Comparison of ENCODE assay signal across 8 cellular contexts in genomic region chr11:66842896-66843775, GRCh38. TPM values are rescaled to one million over a fixed set of nuclear protein-coding genes. Genes with fewer than 3 reads are reported as not detected.
DNase-seq lines count a peak whose midpoint lies in the region; ATAC-seq and TF ChIP-seq lines count a peak whose summit lies in the region.

A gene with protein sequence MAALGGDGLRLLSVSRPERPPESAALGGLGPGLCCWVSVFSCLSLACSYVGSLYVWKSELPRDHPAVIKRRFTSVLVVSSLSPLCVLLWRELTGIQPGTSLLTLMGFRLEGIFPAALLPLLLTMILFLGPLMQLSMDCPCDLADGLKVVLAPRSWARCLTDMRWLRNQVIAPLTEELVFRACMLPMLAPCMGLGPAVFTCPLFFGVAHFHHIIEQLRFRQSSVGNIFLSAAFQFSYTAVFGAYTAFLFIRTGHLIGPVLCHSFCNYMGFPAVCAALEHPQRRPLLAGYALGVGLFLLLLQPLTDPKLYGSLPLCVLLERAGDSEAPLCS (plus strand): TSS chr11:66843441. CDS start chr11:66843456, 15 bp downstream.

- intact Hi-C loops in right cardiac atrium (cut with DNase I): no loop called here
- intact Hi-C loops in aorta (cut with DNase I): loop anchor here in 1 of 2 donors (5.0 kb wide), 1 partner anchor 129 kb away; no protein-coding TSS in a partner anchor

- under 1% methylated on average over 98 of the region's 98 CpGs for WGBS in right cardiac atrium
- 0 to 1% methylated on average over 65 to 98 of the region's 98 CpGs for WGBS in aorta, 2 donors

- in situ Hi-C loops in GM13976 (cut with MboI; ENCODE audit: low sequenced_read_pairs, unreplicated experiment): no loop called here

- ATAC-seq in HG02763 (IDR thresholded peaks at IDR 0.05; ENCODE audit: unreplicated experiment) (peak; percentile 86), right cardiac atrium (peak; percentile 96 to 97), aorta (ENCODE audit: low FRiP score) (peak; percentile 96)

- no peak for TF ChIP-seq CTCF in GM13976 (IDR thresholded peaks at IDR 0.05; ENCODE audit: borderline replicate concordance, control extremely low read depth, extremely low read depth, insufficient read depth, missing control alignments)

- H3K36me3 ChIP-seq in aorta (ENCODE audit: control insufficient read depth in 1 of 2, insufficient read depth in 2 of 2, low read length in 1 of 2): no peaks in the 10 kb centered on the region

- H3K4me3 ChIP-seq in right cardiac atrium (ENCODE audit: low read length) (peak within 1 kb of the TSS; percentile 78), aorta (ENCODE audit: low read length in 2 of 2) (peak within 1 kb of the TSS; percentile 87 to 92)

- no peaks in the 10 kb centered on the region for H3K27me3 ChIP-seq in right cardiac atrium (ENCODE audit: control insufficient read depth, insufficient read depth)
- no peaks in the 10 kb centered on the region for H3K27me3 ChIP-seq in aorta (ENCODE audit: control insufficient read depth in 1 of 2, insufficient read depth in 2 of 2, low read length in 1 of 2)

- DNase-seq in GM13976 (ENCODE audit: low spot score) (peak; percentile 98), NCI-H1417 treated with DMSO at 0.1 percent for 48 hours (lab: John Stamatoyannopoulos, UW) (peak; percentile 51), T-helper 2 cell (peak; percentile 84 to 95 (median 87)), right cardiac atrium (peak; percentile 89 to 97 (median 96)), renal cortical epithelial cell (ENCODE audit: low read depth) (peak; percentile 59), aorta (peak; percentile 92 to 96)

- H3K4me1 ChIP-seq in right cardiac atrium (ENCODE audit: control insufficient read depth, insufficient read depth, low read length) (peaks cover 5% of the 10 kb centered on the region), aorta (ENCODE audit: control insufficient read depth in 1 of 2, insufficient read depth in 2 of 2, low read length in 2 of 2) (no peaks in the 10 kb centered on the region)

- H3K27ac ChIP-seq in angular gyrus (ENCODE audit: low read depth, low read length) (peak within 1 kb of the TSS; percentile 90), right cardiac atrium (ENCODE audit: low read length) (peak within 1 kb of the TSS; percentile 76), aorta (ENCODE audit: low read depth in 1 of 2, low read length in 2 of 2) (peak within 1 kb of the TSS; percentile 84 to 92)

- H3K9me3 ChIP-seq in right cardiac atrium (ENCODE audit: control insufficient read depth, low read length) (no peaks in the 10 kb centered on the region), aorta (ENCODE audit: control insufficient read depth, low read length) (no peaks in the 10 kb centered on the region)

RNA-seq across cellular contexts. Expression of the gene that starts here (rescaled TPM):
- total RNA-seq in right cardiac atrium: 1 to 10 TPM; 5.3 to 9.4 (median 6.8) TPM
- polyA plus RNA-seq in right cardiac atrium: 4.8 TPM
- total RNA-seq in renal cortical epithelial cell: 23.1 and 26.4 TPM in 2 replicates
- total RNA-seq in aorta: 10 to 100 TPM; 11.7 to 14.6 TPM
- 10 to 100 TPM; 14.5 to 23.5 TPM for polyA plus RNA-seq in aorta

Comparison
In these comparisons a context has a peak if more than half of its experiments do, and no peak if none do; other contexts are left out.
1. Peak in every context shown above with its lines: DNase-seq, ATAC-seq, H3K4me3 ChIP-seq and H3K27ac ChIP-seq.